In genomic region chr13:105541565-105541964, GRCh38 we compare ENCODE assay signal across 23 cellular contexts.
"Had no signal": no experiment of that assay in that cellular context is flagged by ENCODE, and none has a peak within 500 bp of the region (broad histone marks: within the 10 kb centered on the region; RNA-seq: fewer than 3 reads in every experiment).

No MANE protein-coding gene starts in this region.

- DNase-seq: activated CD4-positive, alpha-beta memory T cell treated with anti-CD3 and anti-CD28 coated beads, Interleukin-2, amount 10 ng/mL, durations not matched to agents 7 days and 5 days; activated CD4-positive, alpha-beta T cell treated with anti-CD3 and anti-CD28 coated beads for 36 hours; activated CD4-positive, alpha-beta T cell treated with anti-CD3 and anti-CD28 coated beads, Interleukin-2, amount 10 ng/mL, durations not matched to agents 24 days and 14 days; activated CD4-positive, CD25-positive, alpha-beta regulatory T cell; activated CD4-positive, CD25-positive, alpha-beta regulatory T cell treated with anti-CD3 and anti-CD28 coated beads, Interleukin-2, amount 50 U/mL, for 72 hours; activated CD8-positive, alpha-beta memory T cell treated with anti-CD3 and anti-CD28 coated beads, Interleukin-2, amount 50 U/mL, for 48 hours; activated gamma-delta T cell; activated naive CD4-positive, alpha-beta T cell; activated naive CD4-positive, alpha-beta T cell treated with anti-CD3 and anti-CD28 coated beads, Interleukin-2, amount 10 ng/mL, durations not matched to agents 7 days and 5 days; activated naive CD8-positive, alpha-beta T cell treated with anti-CD3 and anti-CD28 coated beads, Interleukin-2, amount 10 ng/mL, durations not matched to agents 7 days and 5 days; activated T-cell treated with anti-CD3 and anti-CD28 coated beads for 4 hours; activated T-cell treated with anti-CD3 and anti-CD28 coated beads, Interleukin-2, amount 50 U/mL, for 24 hours; activated T-cell treated with anti-CD3 and anti-CD28 coated beads, Interleukin-2, amount 50 U/mL, for 72 hours; central memory CD4-positive, alpha-beta T cell; cerebellar nuclear complex; colonic mucosa; effector CD8-positive, alpha-beta T cell; esophagus squamous epithelium; foreskin melanocyte; heart right ventricle; T1000 had no signal

- ATAC-seq: activated CD4-positive, alpha-beta T cell treated with anti-CD3 and anti-CD28 coated beads for 36 hours; activated naive CD4-positive, alpha-beta T cell treated with anti-CD3 and anti-CD28 coated beads, Interleukin-2, amount 50 U/mL, for 72 hours; activated T-cell treated with anti-CD3 and anti-CD28 coated beads, Interleukin-2, amount 50 U/mL, for 72 hours; gastroesophageal sphincter; heart right ventricle had no signal
